1 cellular context compared by ENCODE assay signal in genomic region chr3:177336841-177337430, GRCh38.
TF ChIP-seq lines count a peak whose summit lies in the region.

No MANE protein-coding gene starts in this region.

TF ChIP-seq in SK-N-SH treated with all-trans-retinoic acid at 6 μM for 48 hours, 23 proteins besides CTCF, POLR2A, EP300 and RAD21 (continued from another document):
- TF ChIP-seq TSHZ2 (CRISPR knock-in tag; IDR thresholded peaks at IDR 0.05) (no peak), ZC3H10 (CRISPR knock-in tag; IDR thresholded peaks at IDR 0.05) (no peak), ZFP30 (CRISPR knock-in tag; IDR thresholded peaks at IDR 0.05) (no peak), OSR1 (CRISPR knock-in tag; IDR thresholded peaks at IDR 0.05) (no peak), ISL1 (CRISPR knock-in tag; IDR thresholded peaks at IDR 0.05) (no peak)
